In genomic region chr6:149035806-149036205, GRCh38 we compare ENCODE assay signal across 27 cellular contexts.
"Had no signal": no experiment of that assay in that cellular context is flagged by ENCODE, and none has a peak within 500 bp of the region (broad histone marks: within the 10 kb centered on the region; RNA-seq: fewer than 3 reads in every experiment).

No MANE protein-coding gene starts in this region.

- H3K36me3 ChIP-seq: gastrocnemius medialis, left ventricle myocardium inferior, suprapubic skin, tibial artery had no signal

- H3K4me3 Mint-ChIP-seq: activated CD4-positive, alpha-beta memory T cell treated with anti-CD3 and anti-CD28 coated beads for 36 hours; activated naive CD4-positive, alpha-beta T cell treated with anti-CD3 and anti-CD28 coated beads for 36 hours; activated naive CD8-positive, alpha-beta T cell treated with anti-CD3 and anti-CD28 coated beads for 36 hours; activated T-helper 1 cell treated with anti-CD3 and anti-CD28 coated beads, Interleukin-12 subunit alpha, Interleukin-12 subunit beta, Interleukin-2, Interleukin-4 antibody, amounts not matched to agents 30 ng/mL and 10 ng/mL and 1 ng/mL, durations not matched to agents 14 hours and 24 hours and 36 hours; dendritic cell treated with granulocyte-macrophage colony-stimulating factor and Interleukin-4, amounts not matched to agents 40 ng/mL and 50 ng/mL, for 4 days; endodermal cell had no signal

- ATAC-seq: esophagus mucosa, gastrocnemius medialis, right cardiac atrium had no signal

- H3K27ac Mint-ChIP-seq: activated naive CD4-positive, alpha-beta T cell treated with anti-CD3 and anti-CD28 coated beads for 36 hours; activated naive CD8-positive, alpha-beta T cell treated with anti-CD3 and anti-CD28 coated beads for 36 hours; dendritic cell treated with granulocyte-macrophage colony-stimulating factor and Interleukin-4, amounts not matched to agents 40 ng/mL and 50 ng/mL, for 4 days; endodermal cell had no signal

- DNase-seq: activated CD4-positive, alpha-beta memory T cell treated with anti-CD3 and anti-CD28 coated beads for 36 hours; activated CD4-positive, alpha-beta T cell treated with anti-CD3 and anti-CD28 coated beads for 4 hours; activated CD8-positive, alpha-beta memory T cell treated with anti-CD3 and anti-CD28 coated beads, Interleukin-2, amount 50 U/mL, for 4 hours; activated effector memory CD4-positive, alpha-beta T cell treated with anti-CD3 and anti-CD28 coated beads, Interleukin-2, amount 50 U/mL, for 16 hours; activated naive CD4-positive, alpha-beta T cell treated with anti-CD3 and anti-CD28 coated beads for 36 hours; activated naive CD8-positive, alpha-beta T cell treated with anti-CD3 and anti-CD28 coated beads for 36 hours; activated T-cell treated with anti-CD3 and anti-CD28 coated beads, Interleukin-2, amount 50 U/mL, for 1 hour; amygdala; central memory CD4-positive, alpha-beta T cell; endodermal cell; gastrocnemius medialis; islet precursor cell; left ventricle myocardium inferior; nucleus accumbens; right cardiac atrium; stimulated activated CD4-positive, alpha-beta T cell treated with anti-CD3 and anti-CD28 coated beads, Interleukin-15, amount 100 ng/mL, for 24 hours; stimulated activated CD4-positive, alpha-beta T cell treated with anti-CD3 and anti-CD28 coated beads, Interleukin-2, amount 100 ng/mL, for 24 hours; stimulated activated naive CD4-positive, alpha-beta T cell; T-helper 1 cell; tibial artery had no signal

- H3K4me1 ChIP-seq: left ventricle myocardium inferior, parathyroid adenoma, suprapubic skin had no signal

- H3K27ac ChIP-seq: gastrocnemius medialis, left ventricle myocardium inferior, parathyroid adenoma, suprapubic skin, tibial artery had no signal

- H3K27me3 ChIP-seq: gastrocnemius medialis, hepatocyte, suprapubic skin, tibial artery had no signal

- H3K27me3 Mint-ChIP-seq: activated CD4-positive, alpha-beta memory T cell treated with anti-CD3 and anti-CD28 coated beads for 36 hours; activated naive CD8-positive, alpha-beta T cell treated with anti-CD3 and anti-CD28 coated beads for 36 hours had no signal

- H3K9me3 Mint-ChIP-seq: activated CD4-positive, alpha-beta memory T cell treated with anti-CD3 and anti-CD28 coated beads for 36 hours; activated naive CD4-positive, alpha-beta T cell treated with anti-CD3 and anti-CD28 coated beads for 36 hours; activated naive CD8-positive, alpha-beta T cell treated with anti-CD3 and anti-CD28 coated beads for 36 hours; activated T-helper 1 cell treated with anti-CD3 and anti-CD28 coated beads, Interleukin-12 subunit alpha, Interleukin-12 subunit beta, Interleukin-2, Interleukin-4 antibody, amounts not matched to agents 30 ng/mL and 10 ng/mL and 1 ng/mL, durations not matched to agents 14 hours and 24 hours and 36 hours; dendritic cell treated with granulocyte-macrophage colony-stimulating factor and Interleukin-4, amounts not matched to agents 40 ng/mL and 50 ng/mL, for 4 days; endodermal cell had no signal

- H3K9me3 ChIP-seq: gastrocnemius medialis, left ventricle myocardium inferior, suprapubic skin, tibial artery had no signal

- H3K4me3 ChIP-seq: gastrocnemius medialis, hepatocyte, left ventricle myocardium inferior, lung, suprapubic skin, tibial artery had no signal
